ENCODE assay signal across 12 cellular contexts in the genomic region with DNA sequence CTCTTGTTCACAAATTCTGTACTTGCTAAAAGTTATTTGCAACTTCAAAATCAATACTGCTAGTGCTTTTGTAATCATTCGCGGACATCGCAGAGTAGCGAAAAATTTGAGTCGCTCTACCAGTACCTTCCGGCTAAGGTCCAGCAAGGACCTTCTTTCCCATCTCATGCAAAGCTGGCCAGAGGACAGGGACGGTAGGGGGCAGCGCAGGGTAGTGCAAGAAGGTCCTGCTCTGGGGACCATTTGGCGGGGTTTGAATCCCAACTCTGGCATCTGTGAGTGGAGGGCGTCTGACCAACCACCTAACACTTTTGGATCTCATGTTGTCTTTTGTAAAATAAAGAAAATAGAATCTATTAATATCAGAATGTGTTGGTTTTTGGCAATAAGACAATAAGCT.
A peak's percentile ranks its signal among the peaks of the same experiment; 100 is the strongest.
DNase-seq lines count a peak whose midpoint lies in the region; ATAC-seq and TF ChIP-seq lines count a peak whose summit lies in the region.
"Had no signal": no experiment of that assay in that cellular context is flagged by ENCODE, and none has a peak within 500 bp of the region (broad histone marks: within the 10 kb centered on the region; RNA-seq: fewer than 3 reads in every experiment).

No MANE protein-coding gene starts in this region.

- intact Hi-C loops in heart left ventricle (cut with DNase I) (no loop called here), thyroid gland (cut with DNase I) (no loop called here)

- H3K4me3 ChIP-seq in cardiac muscle cell (no peak overlapping the region), heart left ventricle (no peak overlapping the region), NT2/D1 (ENCODE audit: insufficient read length, low read depth) (no peak overlapping the region), fibroblast of villous mesenchyme (ENCODE audit: low read depth, low read length) (no peak overlapping the region), thyroid gland (replicated peaks in 1 of 3) (no peak overlapping the region)
- H3K4me3 ChIP-seq: psoas muscle, tibial artery had no signal

- H3K27me3 ChIP-seq in cardiac muscle cell (no peaks in the 10 kb centered on the region), heart left ventricle (no peaks in the 10 kb centered on the region), NT2/D1 (ENCODE audit: insufficient read depth, insufficient read length) (no peaks in the 10 kb centered on the region), thyroid gland (no peaks in the 10 kb centered on the region)
- H3K27me3 ChIP-seq: tibial artery had no signal

- H3K27ac ChIP-seq in cardiac muscle cell: no peak overlapping the region
- no peak overlapping the region for H3K27ac ChIP-seq in heart left ventricle
- no peak overlapping the region for H3K27ac ChIP-seq in thyroid gland
- H3K27ac ChIP-seq: psoas muscle, tibial artery had no signal

- H3K36me3 ChIP-seq in cardiac muscle cell: no peaks in the 10 kb centered on the region
- no peaks in the 10 kb centered on the region for H3K36me3 ChIP-seq in heart left ventricle
- H3K36me3 ChIP-seq in NT2/D1 (ENCODE audit: insufficient read depth, insufficient read length, low read length): no peaks in the 10 kb centered on the region
- no peaks in the 10 kb centered on the region for H3K36me3 ChIP-seq in thyroid gland
- H3K36me3 ChIP-seq: tibial artery had no signal

- WGBS in heart left ventricle, 4 donors: 55 to 60% (median 55%) methylated on average over 10 of the region's 10 CpGs
- WGBS in thyroid gland, 2 donors: 69 to 84% methylated on average over 10 of the region's 10 CpGs

- H3K9ac ChIP-seq in NT2/D1 (ENCODE audit: insufficient read length, low read depth): no peak overlapping the region

- H3K9me3 ChIP-seq in cardiac muscle cell (ENCODE audit: low read depth) (no peaks in the 10 kb centered on the region), heart left ventricle (no peaks in the 10 kb centered on the region), NT2/D1 (ENCODE audit: insufficient read depth, low read length) (no peaks in the 10 kb centered on the region), thyroid gland (no peaks in the 10 kb centered on the region)
- H3K9me3 ChIP-seq: psoas muscle, tibial artery had no signal

- ATAC-seq in heart left ventricle: no peak
- ATAC-seq in GM19463 (IDR thresholded peaks at IDR 0.05; ENCODE audit: unreplicated experiment): no peak
- no peak for ATAC-seq in HG02938 (IDR thresholded peaks at IDR 0.05; ENCODE audit: unreplicated experiment)
- ATAC-seq: psoas muscle, T-cell had no signal

- TF ChIP-seq POLR2A in heart left ventricle (IDR thresholded peaks at IDR 0.05): no peak
- no peak for TF ChIP-seq POLR2A in thyroid gland (IDR thresholded peaks at IDR 0.05)

- peak in 1 of 2 donors; percentile 49 for DNase-seq in cardiac muscle cell (ENCODE audit: low read depth in 1 of 2, low spot score in 1 of 2)
- no peak for DNase-seq in heart left ventricle
- peak; percentile 63 for DNase-seq in NT2/D1 (ENCODE audit: low read depth, low spot score)
- DNase-seq in fibroblast of villous mesenchyme (ENCODE audit: low read depth): peak; percentile 18
- DNase-seq in thyroid gland: peak; percentile 3 to 5
- no peak for DNase-seq in NCI-H1048 (lab: John Stamatoyannopoulos, UW)
- DNase-seq: activated CD8-positive, alpha-beta memory T cell treated with anti-CD3 and anti-CD28 coated beads, Interleukin-2, amount 50 U/mL, for 4 hours; psoas muscle; T-cell; tibial artery had no signal

- H3K4me1 ChIP-seq in cardiac muscle cell (ENCODE audit: low read depth) (no peaks in the 10 kb centered on the region), heart left ventricle (no peaks in the 10 kb centered on the region), NT2/D1 (ENCODE audit: insufficient read depth, insufficient read length) (no peaks in the 10 kb centered on the region), thyroid gland (no peaks in the 10 kb centered on the region)
- H3K4me1 ChIP-seq: psoas muscle had no signal

- TF ChIP-seq CTCF in cardiac muscle cell (IDR thresholded peaks at IDR 0.05; ENCODE audit: low read depth, low read length) (peak; percentile 11), heart left ventricle (IDR thresholded peaks at IDR 0.05) (peak in 2 of 12 donors; percentile 13 to 15), fibroblast of villous mesenchyme (IDR thresholded peaks at IDR 0.05; ENCODE audit: insufficient read depth, low read depth, low read length) (peak; percentile 65), thyroid gland (IDR thresholded peaks at IDR 0.05) (peak in 1 of 6 experiments; percentile 28)

Comparison
In these comparisons a context has a peak if more than half of its experiments do, and no peak if none do; other contexts are left out.
1. DNase-seq: peak in NT2/D1 (single experiment), fibroblast of villous mesenchyme (single experiment) and thyroid gland (2 of 2); none in heart left ventricle (0 of 5) and NCI-H1048 (single experiment).